Comparison of ENCODE assay signal across 15 cellular contexts in the genomic region with DNA sequence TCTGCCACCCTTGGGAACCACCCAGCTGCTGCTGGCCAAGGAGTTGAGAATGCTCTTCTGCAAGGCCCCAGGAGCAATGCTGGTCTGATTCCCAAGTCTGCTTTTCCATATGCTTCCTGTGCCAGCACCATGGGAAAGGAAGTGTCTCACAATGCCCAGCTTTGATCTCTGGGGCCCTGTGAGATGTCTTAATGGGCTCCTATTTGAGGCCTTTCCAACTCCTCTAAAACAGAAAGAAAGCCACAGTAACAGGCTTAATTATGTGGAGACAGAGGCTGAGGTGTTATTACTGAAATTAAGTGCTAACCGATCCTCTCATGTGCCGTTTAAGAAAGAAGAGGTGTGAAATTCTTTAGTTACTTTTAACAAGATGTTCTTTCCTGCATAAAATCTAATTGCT. TPM values are rescaled to one million over a fixed set of nuclear protein-coding genes. Genes with fewer than 3 reads are reported as not detected.
DNase-seq lines count a peak whose midpoint lies in the region; ATAC-seq and TF ChIP-seq lines count a peak whose summit lies in the region.
"Had no signal": no experiment of that assay in that cellular context is flagged by ENCODE, and none has a peak within 500 bp of the region (broad histone marks: within the 10 kb centered on the region; RNA-seq: fewer than 3 reads in every experiment).

No MANE protein-coding gene starts in this region.

- peaks cover 47% of the 10 kb centered on the region for H3K4me1 Mint-ChIP-seq in neural crest cell

- H3K27me3 ChIP-seq in HUES6 (ENCODE audit: control insufficient read depth, insufficient read depth, low read length) (no peaks in the 10 kb centered on the region), hepatocyte (no peaks in the 10 kb centered on the region)

- peak overlapping the region; percentile 99 for H3K27ac ChIP-seq in HUES6 (ENCODE audit: low read depth, low read length)
- H3K27ac ChIP-seq in epithelial cell of prostate = peak overlapping the region; percentile 99
- H3K27ac ChIP-seq in hepatocyte = no peak overlapping the region

- ATAC-seq in HG03135 (IDR thresholded peaks at IDR 0.05; ENCODE audit: unreplicated experiment) = no peak
- ATAC-seq: HepG2 had no signal

- H3K36me3 Mint-ChIP-seq in neural crest cell (ENCODE audit: low read depth) = peaks cover 9% of the 10 kb centered on the region

- H3K9me2 ChIP-seq in hepatocyte (replicated peaks; ENCODE audit: insufficient read depth) = no peaks in the 10 kb centered on the region

- peaks cover 53% of the 10 kb centered on the region for H3K4me1 ChIP-seq in HUES6 (ENCODE audit: control insufficient read depth, insufficient read depth, low read length)
- peaks cover 7% of the 10 kb centered on the region for H3K4me1 ChIP-seq in hepatocyte (ENCODE audit: insufficient read depth)

- H3K4me3 ChIP-seq in HUES6 (ENCODE audit: low read depth, low read length) = peak overlapping the region; percentile 41; the same call in 1 of the 2 replicates
- H3K4me3 ChIP-seq in hepatocyte = no peak overlapping the region

- H3K9me3 ChIP-seq in HUES6 (ENCODE audit: control insufficient read depth, insufficient read depth, low read depth, low read length) = no peaks in the 10 kb centered on the region
- no peaks in the 10 kb centered on the region for H3K9me3 ChIP-seq in hepatocyte (ENCODE audit: low read depth)

- DNase-seq in COLO829 (ENCODE audit: low spot score) (peak; percentile 33), epithelial cell of prostate (ENCODE audit: low read depth, low spot score) (no peak), neural crest cell (ENCODE audit: low read depth, low spot score) (no peak), hepatocyte (ENCODE audit: low spot score) (no peak), HCEC 1CT (no peak), LoVo (ENCODE audit: low spot score) (no peak)
- DNase-seq: activated naive CD8-positive, alpha-beta T cell treated with anti-CD3 and anti-CD28 coated beads for 36 hours; NCI-H1105 treated with DMSO at 0.1 percent for 48 hours; NCI-H345; RPMI8226 had no signal

- H3K4me2 ChIP-seq in hepatocyte = no peak overlapping the region

- H3K4me3 Mint-ChIP-seq in neural crest cell = peak overlapping the region; percentile 45
- H3K4me3 Mint-ChIP-seq: activated naive CD8-positive, alpha-beta T cell treated with anti-CD3 and anti-CD28 coated beads for 36 hours; B cell had no signal

- no peak overlapping the region for H2AFZ ChIP-seq in hepatocyte

- peak overlapping the region; percentile 83 for H3K9ac ChIP-seq in HUES6 (ENCODE audit: low read length)

- no peaks in the 10 kb centered on the region for H3K9me3 Mint-ChIP-seq in neural crest cell
- H3K9me3 Mint-ChIP-seq: activated naive CD8-positive, alpha-beta T cell treated with anti-CD3 and anti-CD28 coated beads for 36 hours; nephron had no signal

- WGBS in hepatocyte (ENCODE audit: low lambda C conversion rate, missing lambda C conversion rate) = 40% methylated on average over 2 of the region's 2 CpGs

- no peaks in the 10 kb centered on the region for H3K27me3 Mint-ChIP-seq in neural crest cell (ENCODE audit: low read depth)
- H3K27me3 Mint-ChIP-seq: activated naive CD8-positive, alpha-beta T cell treated with anti-CD3 and anti-CD28 coated beads for 36 hours; B cell had no signal

- H3K36me3 ChIP-seq in HUES6 (ENCODE audit: control insufficient read depth, insufficient read depth, low read length) (peaks cover 56% of the 10 kb centered on the region), hepatocyte (replicated peaks; ENCODE audit: insufficient read depth, low read depth) (no peaks in the 10 kb centered on the region)

- TF ChIP-seq CTCF in neural crest cell (conservative IDR thresholded peaks at IDR 0.05) = no peak
- TF ChIP-seq CTCF in hepatocyte (IDR thresholded peaks at IDR 0.05; ENCODE audit: poor library complexity) = no peak

- H3K79me2 ChIP-seq in hepatocyte = no peaks in the 10 kb centered on the region

- H4K20me1 ChIP-seq in hepatocyte (ENCODE audit: insufficient read depth, poor library complexity, severe bottlenecking) = no peaks in the 10 kb centered on the region

- H3K27ac Mint-ChIP-seq in neural crest cell (ENCODE audit: unreplicated experiment) = peak overlapping the region; percentile 54
- H3K27ac Mint-ChIP-seq: activated naive CD8-positive, alpha-beta T cell treated with anti-CD3 and anti-CD28 coated beads for 36 hours; B cell had no signal

RNA-seq across cellular contexts. Expression of a gene that starts 4.5 kb away (rescaled TPM):
- 16.2 and 18.6 TPM in 2 replicates for total RNA-seq in neural crest cell
- 15.3 and 19.0 TPM in 2 replicates for total RNA-seq in hepatocyte
- polyA plus RNA-seq in hepatocyte = 7.2 and 7.4 TPM in 2 replicates

RNA-seq across cellular contexts. Expression of a gene that starts 43.2 kb away (rescaled TPM):
- total RNA-seq in neural crest cell = 18.5 and 21.3 TPM in 2 replicates
- 32.0 and 39.6 TPM in 2 replicates for total RNA-seq in hepatocyte
- 19.5 and 23.8 TPM in 2 replicates for polyA plus RNA-seq in hepatocyte
